In genomic region chr16:22206013-22206846, GRCh38 we compare ENCODE assay signal across 8 cellular contexts. TPM values are rescaled to one million over a fixed set of nuclear protein-coding genes. Genes with fewer than 3 reads are reported as not detected.
DNase-seq lines count a peak whose midpoint lies in the region; TF ChIP-seq lines count a peak whose summit lies in the region.

Gene EEF2K (plus strand): TSS chr16:22206278. CDS start chr16:22225730, 19,452 bp downstream.

- H3K27me3 ChIP-seq in GM23248 (replicated peaks; ENCODE audit: insufficient read depth) (no peaks in the 10 kb centered on the region), neural cell (ENCODE audit: insufficient read depth, low read depth, low read length) (no peaks in the 10 kb centered on the region), stomach smooth muscle (ENCODE audit: control insufficient read depth in 1 of 2, insufficient read depth in 2 of 2, low read length in 2 of 2) (no peaks in the 10 kb centered on the region)

- TF ChIP-seq EP300 in neural cell (conservative IDR thresholded peaks at IDR 0.05; ENCODE audit: poor library complexity, severe bottlenecking) = no peak

- CTCF ChIA-PET in RWPE1 (lab: Yijun Ruan, JAX) = interaction anchor here (0.5 to 2.3 kb wide), 8 partner anchors 10 to 1101 kb away, joined by 3 to 5 read pairs (median 4); no protein-coding TSS in a partner anchor

- H3K36me3 ChIP-seq in GM23248 (ENCODE audit: low read depth) = no peaks in the 10 kb centered on the region
- H3K36me3 ChIP-seq in neural cell (ENCODE audit: insufficient read depth, low read length) = no peaks in the 10 kb centered on the region
- H3K36me3 ChIP-seq in stomach smooth muscle (ENCODE audit: control insufficient read depth in 2 of 2, insufficient read depth in 2 of 2, low read length in 2 of 2) = no peaks in the 10 kb centered on the region

- peak within 1 kb of the TSS; percentile 94 for H3K9ac ChIP-seq in GM23248
- peak within 1 kb of the TSS; percentile 73 for H3K9ac ChIP-seq in neural cell (ENCODE audit: low read length)
- peak within 1 kb of the TSS; percentile 71 to 72 for H3K9ac ChIP-seq in stomach smooth muscle (ENCODE audit: low read length in 2 of 2)

- H3K4me2 ChIP-seq in GM23248 (ENCODE audit: unreplicated experiment) (peak within 1 kb of the TSS; percentile 86), neural cell (ENCODE audit: low read length) (peak within 1 kb of the TSS; percentile 56)

- H2AFZ ChIP-seq in GM23248 (peak within 1 kb of the TSS; percentile 95), neural cell (ENCODE audit: low read depth, low read length) (peak within 1 kb of the TSS; percentile 94)

- peaks cover 12% of the 10 kb centered on the region for H3F3A ChIP-seq in GM23248 (ENCODE audit: insufficient read depth)
- H3F3A ChIP-seq in neural cell (ENCODE audit: insufficient read depth, low read length, poor library complexity, severe bottlenecking) = no peaks in the 10 kb centered on the region

- in situ Hi-C loops in GM23248 (cut with MboI) = no loop called here

- WGBS in GM23248 (ENCODE audit: low coverage in 1 of 2, low lambda C conversion rate in 2 of 2, missing lambda C conversion rate in 2 of 2), 2 experiments = 1% methylated on average over 46 to 60 of the region's 74 CpGs

- peaks cover 16% of the 10 kb centered on the region for H3K4me1 ChIP-seq in GM23248 (ENCODE audit: insufficient read depth)
- peaks cover 20% of the 10 kb centered on the region for H3K4me1 ChIP-seq in stomach smooth muscle (ENCODE audit: control insufficient read depth, insufficient read depth, low read length)

- H3K9me2 ChIP-seq in GM23248 (ENCODE audit: insufficient read depth) (no peaks in the 10 kb centered on the region), neural cell (ENCODE audit: insufficient read depth, low read length) (no peaks in the 10 kb centered on the region)

- TF ChIP-seq RAD21 in neural cell (conservative IDR thresholded peaks at IDR 0.05) = peak; percentile 57

- H4K20me1 ChIP-seq in GM23248 (ENCODE audit: insufficient read depth) (0 out of 2 replicates have a peak, but pooled peaks cover 1% of the 10 kb centered on the region), neural cell (ENCODE audit: insufficient read depth) (no peaks in the 10 kb centered on the region)

- H3K27ac ChIP-seq in GM23248 (peak within 1 kb of the TSS; percentile 88), RWPE1 (peak within 1 kb of the TSS; percentile 92), neural cell (ENCODE audit: low read length) (no peak within 1 kb of the TSS), stomach smooth muscle (ENCODE audit: low read length) (peak within 1 kb of the TSS; percentile 68)

- POLR2A ChIA-PET in RWPE1 (lab: Yijun Ruan, JAX; ENCODE audit: low non-redundant PET) = interaction anchor here (0.6 kb wide), 1 partner anchor 31 kb away, joined by 3 read pairs; no protein-coding TSS in a partner anchor

- peak within 1 kb of the TSS; percentile 80 for H3K4me3 ChIP-seq in GM23248
- peak within 1 kb of the TSS; percentile 90 for H3K4me3 ChIP-seq in fibroblast of the aortic adventitia (ENCODE audit: low read depth, low read length)
- H3K4me3 ChIP-seq in neural cell (ENCODE audit: low read length) = peak within 1 kb of the TSS; percentile 98
- H3K4me3 ChIP-seq in stomach smooth muscle (ENCODE audit: low read length in 2 of 2) = peak within 1 kb of the TSS; percentile 69 to 88

- H3K9me3 ChIP-seq in GM23248 (ENCODE audit: low read depth) = no peaks in the 10 kb centered on the region
- H3K9me3 ChIP-seq in neural cell (ENCODE audit: low read length) = no peaks in the 10 kb centered on the region
- no peaks in the 10 kb centered on the region for H3K9me3 ChIP-seq in stomach smooth muscle (ENCODE audit: control insufficient read depth in 2 of 2, low read length in 2 of 2)

- peak; percentile 96 for DNase-seq in EL
- peak; percentile 98 for DNase-seq in GM23248
- peak; percentile 40 to 53 for DNase-seq in Kasumi-1 (lab: John Stamatoyannopoulos, UW)
- peak; percentile 93 for DNase-seq in RWPE1 (ENCODE audit: low spot score)
- peak; percentile 75 for DNase-seq in activated effector memory CD4-positive, alpha-beta T cell treated with Interleukin-2 at 50 U/mL for 16 hours
- peak; percentile 95 for DNase-seq in fibroblast of the aortic adventitia (ENCODE audit: low read depth)

- TF ChIP-seq CTCF in RWPE1 (conservative IDR thresholded peaks at IDR 0.05; ENCODE audit: low read depth) = peak; percentile 86
- peak; percentile 63 for TF ChIP-seq CTCF in fibroblast of the aortic adventitia (IDR thresholded peaks at IDR 0.05; ENCODE audit: insufficient read depth, low read length)
- TF ChIP-seq CTCF in neural cell (IDR thresholded peaks at IDR 0.05; ENCODE audit: poor library complexity, severe bottlenecking) = peak; percentile 80

- peaks cover 48% of the 10 kb centered on the region for H3K79me2 ChIP-seq in GM23248 (ENCODE audit: insufficient read depth)
- H3K79me2 ChIP-seq in neural cell (replicated peaks; ENCODE audit: insufficient read depth, low read length) = no peaks in the 10 kb centered on the region

TF ChIP-seq in neural cell, 6 proteins besides CTCF, POLR2A, EP300 and RAD21:
- no peak for TF ChIP-seq POLR2AphosphoS5 (IDR thresholded peaks at IDR 0.05)
- peak; percentile 4 for TF ChIP-seq REST (IDR thresholded peaks at IDR 0.05; ENCODE audit: borderline replicate concordance)
- no peak for TF ChIP-seq TAF1 (IDR thresholded peaks at IDR 0.05; ENCODE audit: low read depth)
- no peak for TF ChIP-seq EZH2 (IDR thresholded peaks at IDR 0.05; ENCODE audit: borderline replicate concordance, insufficient read depth, low read length, poor library complexity, severe bottlenecking)
- peak; percentile 89 for TF ChIP-seq MXI1 (conservative IDR thresholded peaks at IDR 0.05; ENCODE audit: poor library complexity, severe bottlenecking)
- peak; percentile 72 for TF ChIP-seq SMC3 (conservative IDR thresholded peaks at IDR 0.05; ENCODE audit: poor library complexity)

RNA-seq across cellular contexts. Expression of gene EEF2K, which starts in this region (rescaled TPM):
- 16.3 and 16.6 TPM in 2 replicates for total RNA-seq in GM23248 (2014; rRNA removed; shearing (Covaris generic))
- polyA plus RNA-seq in GM23248 (2016; fragmentation: Nextera tagmentation; extraction: Ambion mirVana) (6.9 and 8.7 TPM in 2 replicates), neural cell (3.9 and 7.2 TPM in 2 replicates)
- 34.4 and 57.3 TPM in 2 replicates for total RNA-seq in fibroblast of the aortic adventitia (ENCODE audit: low replicate concordance)
- polyA minus RNA-seq in neural cell = 5.4 and 5.6 TPM in 2 replicates

Comparison
In these comparisons a context has a peak if more than half of its experiments do, and no peak if none do; other contexts are left out.
1. DNase-seq: peak in every context shown above with its lines; median percentile 98 in GM23248; 96 in EL; 95 in fibroblast of the aortic adventitia; 93 in RWPE1; 75 in activated effector memory CD4-positive, alpha-beta T cell treated with Interleukin-2 at 50 U/mL for 16 hours; 46 in Kasumi-1.